ENCODE assay signal across 24 cellular contexts in genomic region chr20:35005463-35005961, GRCh38. TPM values are rescaled to one million over a fixed set of nuclear protein-coding genes. Genes with fewer than 3 reads are reported as not detected.
DNase-seq lines count a peak whose midpoint lies in the region; ATAC-seq, FAIRE-seq and TF ChIP-seq lines count a peak whose summit lies in the region.
"Had no signal": no experiment of that assay in that cellular context is flagged by ENCODE, and none has a peak within 500 bp of the region (broad histone marks: within the 10 kb centered on the region; RNA-seq: fewer than 3 reads in every experiment).

No MANE protein-coding gene starts in this region.

- DNase-seq in GM12891 (ENCODE audit: insufficient read length, low spot score) (peak; percentile 8), adrenal gland (peak in 4 of 7 donors; percentile 11 to 50 (median 15)), left ventricle myocardium superior (peak; percentile 31), psoas muscle (peak; percentile 8 to 26), HT-29 (ENCODE audit: low spot score) (no peak), NCI-H2196 (lab: John Stamatoyannopoulos, UW; ENCODE audit: unreplicated experiment) (no peak), Kasumi-1 (lab: John Stamatoyannopoulos, UW) (no peak)
- DNase-seq: activated B cell treated with CpG ODN at 0.5 μM for 24 hours; activated CD8-positive, alpha-beta T cell treated with anti-CD3 and anti-CD28 coated beads, Interleukin-2, amount 10 ng/mL, durations not matched to agents 7 days and 5 days; activated naive CD4-positive, alpha-beta T cell treated with anti-CD3 and anti-CD28 coated beads, Interleukin-2, amount 50 U/mL, for 16 hours; activated T-cell treated with anti-CD3 and anti-CD28 coated beads, Interleukin-2, amount 50 U/mL, for 1 hour; CD4-positive, CD25-positive, alpha-beta regulatory T cell; MG63; NCI-H1417 treated with DMSO at 0.1 percent for 48 hours; NCI-H510A treated with DMSO at 0.1 percent for 48 hours; nephron progenitor cell; NK-92 treated with Interleukin-12 subunit alpha and Interleukin-12 subunit beta, amount 100 ng/mL, for 24 hours; stimulated activated CD4-positive, alpha-beta T cell treated with anti-CD3 and anti-CD28 coated beads, Interleukin-2, amount 100 ng/mL, for 24 hours had no signal

- H3K27ac ChIP-seq in adrenal gland (no peak overlapping the region), psoas muscle (no peak overlapping the region)
- H3K27ac ChIP-seq: HL-60 had no signal

- ATAC-seq in left ventricle myocardium superior (no peak), psoas muscle (no peak)
- ATAC-seq: activated CD8-positive, alpha-beta T cell treated with anti-CD3 and anti-CD28 coated beads, Interleukin-2, amount 10 ng/mL, durations not matched to agents 7 days and 5 days; Panc1; SK-N-SH treated with all-trans-retinoic acid at 6 μM for 48 hours; stimulated activated effector memory CD8-positive, alpha-beta T cell treated with anti-CD3 and anti-CD28 coated beads, Interleukin-12 subunit alpha, Interleukin-12 subunit beta, amount 100 ng/mL, for 72 hours had no signal

- H3K4me1 ChIP-seq in adrenal gland (replicated peaks in 1 of 2) (peaks cover 15 to 21% of the 10 kb centered on the region in 2 donors), psoas muscle (peaks cover 17% of the 10 kb centered on the region)

- FAIRE-seq in GM12891 (lab: Jason Lieb, UNC): no peak
- FAIRE-seq: astrocyte, endometrium had no signal

- no peaks in the 10 kb centered on the region for H3K27me3 ChIP-seq in adrenal gland
- no peaks in the 10 kb centered on the region for H3K27me3 ChIP-seq in psoas muscle (ENCODE audit: insufficient read depth in 3 of 3, low read length in 2 of 3)
- H3K27me3 ChIP-seq: MG63 had no signal

- no peaks in the 10 kb centered on the region for H3K9me3 ChIP-seq in adrenal gland (replicated peaks in 1 of 3)
- no peaks in the 10 kb centered on the region for H3K9me3 ChIP-seq in psoas muscle
- H3K9me3 ChIP-seq: MG63 had no signal

- TF ChIP-seq CTCF in adrenal gland (IDR thresholded peaks at IDR 0.05) (no peak), psoas muscle (IDR thresholded peaks at IDR 0.05) (no peak)

- WGBS in adrenal gland, 4 donors: 90 to 93% (median 91%) methylated on average over 6 to 7 of the region's 7 CpGs
- 72 to 85% (median 74%) methylated on average over 7 of the region's 7 CpGs for WGBS in psoas muscle, 3 donors

- intact Hi-C loops in adrenal gland (cut with DNase I): no loop called here
- intact Hi-C loops in left ventricle myocardium superior (cut with micrococcal nuclease): no loop called here
- intact Hi-C loops in psoas muscle (cut with DNase I): no loop called here

- H3K4me3 ChIP-seq in adrenal gland (no peak overlapping the region), psoas muscle (no peak overlapping the region)
- H3K4me3 ChIP-seq: MG63 had no signal

- no peak for TF ChIP-seq POLR2A in GM12891 (IDR thresholded peaks at IDR 0.05; ENCODE audit: low read depth, low read length)
- TF ChIP-seq POLR2A in adrenal gland (IDR thresholded peaks at IDR 0.05): no peak

- peaks cover 0 to 97% of the 10 kb centered on the region in 2 donors for H3K36me3 ChIP-seq in adrenal gland (replicated peaks in 1 of 2)
- H3K36me3 ChIP-seq in psoas muscle (ENCODE audit: insufficient read depth in 1 of 2, low read depth in 1 of 2): peaks cover 5 to 100% of the 10 kb centered on the region in 2 donors

TF ChIP-seq in GM12891, 5 proteins besides CTCF, POLR2A, EP300 and RAD21:
- TF ChIP-seq POLR2AphosphoS5 (IDR thresholded peaks at IDR 0.05; ENCODE audit: low read depth, low read length) (no peak), SPI1 (IDR thresholded peaks at IDR 0.05; ENCODE audit: low read depth, low read length) (no peak), TAF1 (IDR thresholded peaks at IDR 0.05; ENCODE audit: low read depth, low read length) (no peak), PAX5 (IDR thresholded peaks at IDR 0.05; ENCODE audit: insufficient read depth, low read length, severe bottlenecking) (no peak), POU2F2 (IDR thresholded peaks at IDR 0.05; ENCODE audit: low read depth, low read length) (no peak)

RNA-seq across cellular contexts. Expression of gene MYH7B, which starts 49.8 kb away (rescaled TPM):
- polyA plus RNA-seq in GM12891 (2012; ENCODE audit: low read depth, missing spikeins): 0.65 TPM
- total RNA-seq in adrenal gland (1 to 10 TPM in 1 of 8 donors, under 1 TPM in 6, not detected in 1; 0.07 to 1.1 (median 0.43) TPM), left ventricle myocardium superior (297 TPM), psoas muscle (100 to 1,000 TPM in 1 of 4 donors, 10 to 100 TPM in 3; 10.6 to 101 (median 22.1) TPM)
- polyA plus RNA-seq in adrenal gland (1 to 10 TPM in 2 of 3 donors, under 1 TPM in 1; 0.11 to 9.6 (median 9.6) TPM), psoas muscle (10 to 100 TPM in 1 of 3 donors, 1 to 10 TPM in 2; 5.7 to 15.0 (median 6.4) TPM)
- total RNA-seq in HT-29 (2014; rRNA removed; shearing (Covaris generic)): 0.08 and 0.15 TPM in 2 replicates

RNA-seq across cellular contexts. Expression of gene GSS, which starts 49.9 kb away (rescaled TPM):
- polyA plus RNA-seq in GM12891 (2012; ENCODE audit: low read depth, missing spikeins): 36.1 TPM
- 10 to 100 TPM; 52.4 to 99.3 (median 78.0) TPM for total RNA-seq in adrenal gland
- 100 to 1,000 TPM in 2 of 3 donors, 10 to 100 TPM in 1; 61.9 to 120 (median 116) TPM for polyA plus RNA-seq in adrenal gland
- total RNA-seq in left ventricle myocardium superior: 18.6 TPM
- 10 to 100 TPM; 21.5 to 36.6 (median 26.6) TPM for total RNA-seq in psoas muscle
- 10 to 100 TPM; 14.5 to 26.9 (median 24.5) TPM for polyA plus RNA-seq in psoas muscle
- total RNA-seq in HT-29 (2014; rRNA removed; shearing (Covaris generic)): 80.8 and 88.6 TPM in 2 replicates

Comparison
In these comparisons a context has a peak if more than half of its experiments do, and no peak if none do; other contexts are left out.
1. DNase-seq: peak in GM12891 (single experiment), adrenal gland (4 of 7), left ventricle myocardium superior (single experiment) and psoas muscle (2 of 2); none in HT-29 (single experiment), NCI-H2196 (single experiment) and Kasumi-1 (0 of 2).
2. RNA of gene MYH7B, which starts 49.8 kb away (total RNA-seq): 297 TPM in left ventricle myocardium superior (single experiment) and 10.6 to 101 TPM in psoas muscle; 0.07 to 1.1 TPM in adrenal gland and 0.08 to 0.15 TPM in HT-29; every median in the first group is over 4 times any median in the second.